ENCODE assay signal across 10 cellular contexts in the genomic region with DNA sequence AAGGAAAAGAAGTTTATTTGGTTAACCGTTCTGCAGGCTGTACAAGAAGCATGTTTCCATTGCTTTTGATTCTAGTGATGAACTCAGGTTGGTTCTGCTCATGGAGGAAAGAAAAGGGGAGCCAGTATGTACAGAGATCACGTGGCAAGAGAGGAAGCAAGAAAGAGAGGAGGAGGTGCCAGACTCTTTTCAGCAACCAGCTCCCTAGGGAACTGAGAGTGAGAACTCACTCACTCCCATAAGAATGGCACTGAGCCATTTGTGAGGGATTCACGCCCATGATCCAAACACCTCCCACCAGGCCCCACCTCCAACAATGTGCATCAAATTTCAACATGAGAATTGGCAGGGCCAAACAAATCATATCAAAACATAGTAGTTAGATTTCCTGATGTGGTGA.
A peak's percentile ranks its signal among the peaks of the same experiment; 100 is the strongest.
DNase-seq lines count a peak whose midpoint lies in the region; ATAC-seq, FAIRE-seq and TF ChIP-seq lines count a peak whose summit lies in the region.
"Had no signal": no experiment of that assay in that cellular context is flagged by ENCODE, and none has a peak within 500 bp of the region (broad histone marks: within the 10 kb centered on the region; RNA-seq: fewer than 3 reads in every experiment).

No MANE protein-coding gene starts in this region.

- H2AFZ ChIP-seq in astrocyte (ENCODE audit: low read depth, low read length), result no peak overlapping the region

- H3K4me1 Mint-ChIP-seq in astrocyte (ENCODE audit: low read depth, unreplicated experiment), result peaks cover 13% of the 10 kb centered on the region
- peaks cover 7% of the 10 kb centered on the region for H3K4me1 Mint-ChIP-seq in nephron progenitor cell
- H3K4me1 Mint-ChIP-seq: activated CD4-positive, alpha-beta memory T cell treated with anti-CD3 and anti-CD28 coated beads, Interleukin-2, amount 10 ng/mL, durations not matched to agents 7 days and 5 days; activated naive CD8-positive, alpha-beta T cell treated with anti-CD3 and anti-CD28 coated beads, Interleukin-2, amount 50 U/mL, for 24 hours had no signal

- H3K27me3 Mint-ChIP-seq in astrocyte (ENCODE audit: low read depth, unreplicated experiment) (no peaks in the 10 kb centered on the region), nephron progenitor cell (ENCODE audit: low read depth, poor library complexity) (peaks cover 4% of the 10 kb centered on the region)

- TF ChIP-seq CTCF in astrocyte (IDR thresholded peaks at IDR 0.05; ENCODE audit: insufficient read depth, low read depth, low read length), result no peak
- TF ChIP-seq CTCF in nephron progenitor cell (IDR thresholded peaks at IDR 0.05), result no peak

- no peaks in the 10 kb centered on the region for H3K4me1 ChIP-seq in astrocyte (ENCODE audit: insufficient read depth, low read length)

- H3K79me2 ChIP-seq in astrocyte (ENCODE audit: insufficient read depth, low read length), result no peaks in the 10 kb centered on the region

- H3K4me2 ChIP-seq in astrocyte (ENCODE audit: low read length), result no peak overlapping the region

- H3K9me3 ChIP-seq in MG63 (no peaks in the 10 kb centered on the region), astrocyte (ENCODE audit: insufficient read depth, low read depth, low read length) (no peaks in the 10 kb centered on the region)

- no peak overlapping the region for H3K27ac ChIP-seq in astrocyte (ENCODE audit: low read depth, low read length)

- H3K4me3 ChIP-seq in MG63, result no peak overlapping the region
- no peak overlapping the region for H3K4me3 ChIP-seq in astrocyte (ENCODE audit: insufficient read depth, low read depth, low read length)

- H3K36me3 ChIP-seq in MG63 (no peaks in the 10 kb centered on the region), astrocyte (ENCODE audit: insufficient read depth, low read length) (no peaks in the 10 kb centered on the region)

- H3K4me3 Mint-ChIP-seq in astrocyte (ENCODE audit: unreplicated experiment), result no peak overlapping the region
- no peak overlapping the region for H3K4me3 Mint-ChIP-seq in nephron progenitor cell
- H3K4me3 Mint-ChIP-seq: activated CD4-positive, alpha-beta memory T cell treated with anti-CD3 and anti-CD28 coated beads, Interleukin-2, amount 10 ng/mL, durations not matched to agents 7 days and 5 days; activated naive CD8-positive, alpha-beta T cell treated with anti-CD3 and anti-CD28 coated beads, Interleukin-2, amount 50 U/mL, for 24 hours had no signal

- no peaks in the 10 kb centered on the region for H3K36me3 Mint-ChIP-seq in astrocyte (ENCODE audit: low read depth, unreplicated experiment)
- H3K36me3 Mint-ChIP-seq in nephron progenitor cell (ENCODE audit: low read depth), result no peaks in the 10 kb centered on the region

- no peaks in the 10 kb centered on the region for H4K20me1 ChIP-seq in astrocyte (ENCODE audit: insufficient read depth, low read length)

- no peak for TF ChIP-seq POLR2A in GM12891 (IDR thresholded peaks at IDR 0.05; ENCODE audit: low read depth, low read length)

- peak; percentile 19 for DNase-seq in MG63
- peak; percentile 15 for DNase-seq in astrocyte (ENCODE audit: low read depth)
- DNase-seq in nephron progenitor cell, result no peak
- no peak for DNase-seq in HTR-8/SVneo (ENCODE audit: insufficient read length, low spot score)
- no peak for DNase-seq in GM12891 (ENCODE audit: insufficient read length, low spot score)
- DNase-seq: activated CD4-positive, alpha-beta memory T cell treated with anti-CD3 and anti-CD28 coated beads, Interleukin-2, amount 10 ng/mL, durations not matched to agents 7 days and 5 days; activated naive CD8-positive, alpha-beta T cell treated with anti-CD3 and anti-CD28 coated beads, Interleukin-2, amount 50 U/mL, for 24 hours had no signal

- H3K27ac Mint-ChIP-seq in astrocyte (ENCODE audit: unreplicated experiment) (peak overlapping the region; percentile 95), nephron progenitor cell (peak overlapping the region; percentile 65)
- H3K27ac Mint-ChIP-seq: activated CD4-positive, alpha-beta memory T cell treated with anti-CD3 and anti-CD28 coated beads, Interleukin-2, amount 10 ng/mL, durations not matched to agents 7 days and 5 days; activated naive CD8-positive, alpha-beta T cell treated with anti-CD3 and anti-CD28 coated beads, Interleukin-2, amount 50 U/mL, for 24 hours had no signal

- ATAC-seq in GM19463 (IDR thresholded peaks at IDR 0.05; ENCODE audit: unreplicated experiment) (peak; percentile 57), GM21576 (IDR thresholded peaks at IDR 0.05; ENCODE audit: unreplicated experiment) (no peak)
- ATAC-seq: HCT116 had no signal

- FAIRE-seq in astrocyte (lab: Jason Lieb, UNC) (no peak), HTR-8/SVneo (lab: Jason Lieb, UNC) (no peak), GM12891 (lab: Jason Lieb, UNC) (no peak)

- H3K27me3 ChIP-seq in MG63 (no peaks in the 10 kb centered on the region), astrocyte (ENCODE audit: insufficient read depth, low read length) (no peaks in the 10 kb centered on the region)

- no peak overlapping the region for H3K9ac ChIP-seq in astrocyte (ENCODE audit: low read length)

- H3K9me3 Mint-ChIP-seq in astrocyte (ENCODE audit: unreplicated experiment), result peaks cover 2% of the 10 kb centered on the region
- no peaks in the 10 kb centered on the region for H3K9me3 Mint-ChIP-seq in nephron progenitor cell
- H3K9me3 Mint-ChIP-seq: activated CD4-positive, alpha-beta memory T cell treated with anti-CD3 and anti-CD28 coated beads, Interleukin-2, amount 10 ng/mL, durations not matched to agents 7 days and 5 days; activated naive CD8-positive, alpha-beta T cell treated with anti-CD3 and anti-CD28 coated beads, Interleukin-2, amount 50 U/mL, for 24 hours had no signal

TF ChIP-seq in GM12891, 5 proteins besides CTCF, POLR2A, EP300 and RAD21:
- no peak for TF ChIP-seq PAX5 (IDR thresholded peaks at IDR 0.05; ENCODE audit: insufficient read depth, low read length, severe bottlenecking)
- no peak for TF ChIP-seq POU2F2 (IDR thresholded peaks at IDR 0.05; ENCODE audit: low read depth, low read length)
- TF ChIP-seq SPI1 (IDR thresholded peaks at IDR 0.05; ENCODE audit: low read depth, low read length), result no peak
- no peak for TF ChIP-seq POLR2AphosphoS5 (IDR thresholded peaks at IDR 0.05; ENCODE audit: low read depth, low read length)
- no peak for TF ChIP-seq TAF1 (IDR thresholded peaks at IDR 0.05; ENCODE audit: low read depth, low read length)
TF ChIP-seq in GM12891: peak in this region for 0.

Comparison
In these comparisons a context has a peak if more than half of its experiments do, and no peak if none do; other contexts are left out.
1. DNase-seq: peak in MG63 (single experiment) and astrocyte (single experiment); none in nephron progenitor cell (single experiment), HTR-8/SVneo (single experiment) and GM12891 (single experiment).